In genomic region chr1:114623364-114623763, GRCh38 we compare ENCODE assay signal across 19 cellular contexts. TPM values are rescaled to one million over a fixed set of nuclear protein-coding genes. Genes with fewer than 3 reads are reported as not detected.
A peak's percentile ranks its signal among the peaks of the same experiment; 100 is the strongest.
DNase-seq lines count a peak whose midpoint lies in the region; ATAC-seq, FAIRE-seq and TF ChIP-seq lines count a peak whose summit lies in the region.
"Had no signal": no experiment of that assay in that cellular context is flagged by ENCODE, and none has a peak within 500 bp of the region (broad histone marks: within the 10 kb centered on the region; RNA-seq: fewer than 3 reads in every experiment).

No MANE protein-coding gene starts in this region.

- H3K36me3 Mint-ChIP-seq in immature natural killer cell, result peaks cover 0 to 1% (median 0%) of the 10 kb centered on the region in 3 donors

- H3K9me3 ChIP-seq in A549 (no peaks in the 10 kb centered on the region), IMR-90 (ENCODE audit: control insufficient read depth, insufficient read depth, low read length) (no peaks in the 10 kb centered on the region)
- H3K9me3 ChIP-seq: BLaER1 treated with 17β-estradiol and CSF1 and Interleukin-3, amounts not matched to agents 10 nM and 100 nM; Caco-2 had no signal

- no peaks in the 10 kb centered on the region for H4K20me1 ChIP-seq in IMR-90 (ENCODE audit: insufficient read depth, low read length)
- H4K20me1 ChIP-seq: BLaER1 treated with 17β-estradiol and CSF1 and Interleukin-3, amounts not matched to agents 10 nM and 100 nM had no signal

- no peak overlapping the region for H4K91ac ChIP-seq in IMR-90 (ENCODE audit: insufficient read depth, low read depth, low read length)

- no peaks in the 10 kb centered on the region for H3K4me1 Mint-ChIP-seq in immature natural killer cell
- H3K4me1 Mint-ChIP-seq: B cell had no signal

- no peak overlapping the region for H2AK9ac ChIP-seq in IMR-90 (replicated peaks; ENCODE audit: low read depth, low read length, poor library complexity)

- no peak overlapping the region for H3K4ac ChIP-seq in IMR-90 (ENCODE audit: low read depth, low read length)

- BruUV-seq in IMR-90 (replicated peaks; lab: Mats Ljungman, UMichigan), result no TSS peak

- H3K27ac ChIP-seq in A549, result no peak overlapping the region
- H3K27ac ChIP-seq in IMR-90 (ENCODE audit: insufficient read depth, low read length), result no peak overlapping the region
- H3K27ac ChIP-seq: BLaER1 treated with 17β-estradiol and CSF1 and Interleukin-3, amounts not matched to agents 10 nM and 100 nM; C4-2B had no signal

- no peak overlapping the region for H2BK5ac ChIP-seq in IMR-90 (ENCODE audit: low read depth, low read length, poor library complexity, severe bottlenecking)

- WGBS in A549 (ENCODE audit: missing lambda C conversion rate), result 72% methylated on average over 5 of the region's 5 CpGs
- no CpG with 5 or more reads among the region's 5 CpGs for WGBS in IMR-90 (ENCODE audit: extremely low coverage in 2 of 2, insufficient read length in 1 of 2), 2 experiments

- H3K56ac ChIP-seq in IMR-90 (ENCODE audit: extremely low read depth, insufficient read depth, low read length), result no peak overlapping the region

- no peak overlapping the region for H3K27ac Mint-ChIP-seq in immature natural killer cell
- H3K27ac Mint-ChIP-seq: B cell; CD4-positive, alpha-beta T cell; CD8-positive, alpha-beta T cell had no signal

- H3K18ac ChIP-seq in IMR-90 (ENCODE audit: low read depth, low read length), result no peak overlapping the region

- TF ChIP-seq EP300 in A549 (IDR thresholded peaks at IDR 0.05), result no peak

- no peak overlapping the region for H4K8ac ChIP-seq in IMR-90 (ENCODE audit: low read depth in 2 of 2, low read length in 2 of 2)

- H3K27me3 ChIP-seq in IMR-90 (ENCODE audit: control insufficient read depth, insufficient read depth, low read length), result no peaks in the 10 kb centered on the region
- H3K27me3 ChIP-seq: BLaER1 treated with 17β-estradiol and CSF1 and Interleukin-3, amounts not matched to agents 10 nM and 100 nM had no signal

- H2AK5ac ChIP-seq in IMR-90 (ENCODE audit: low read depth, low read length), result no peak overlapping the region

- H3K9ac ChIP-seq in IMR-90 (ENCODE audit: low read depth, low read length), result no peak overlapping the region
- H3K9ac ChIP-seq: BLaER1 treated with 17β-estradiol and CSF1 and Interleukin-3, amounts not matched to agents 10 nM and 100 nM had no signal

- H2BK120ac ChIP-seq in IMR-90 (ENCODE audit: low read depth, low read length), result no peak overlapping the region

- DNase-seq in A549 (ENCODE audit: low read depth in 1 of 2, low spot score in 1 of 2), result no peak
- DNase-seq in IMR-90, result no peak
- no peak for DNase-seq in immature natural killer cell
- DNase-seq: 8988T; AML-193; Caco-2; Calu3; CD4-positive, alpha-beta T cell; CD8-positive, alpha-beta T cell; DMS79 treated with DMSO at 0.1 percent for 48 hours; GF-D8 had no signal

- TF ChIP-seq RAD21 in A549 (conservative IDR thresholded peaks at IDR 0.05 in 1 of 2, IDR thresholded peaks at IDR 0.05 in 1 of 2), result no peak
- no peak for TF ChIP-seq RAD21 in IMR-90 (IDR thresholded peaks at IDR 0.05; ENCODE audit: low read length)

- H3K23ac ChIP-seq in IMR-90 (ENCODE audit: low read depth, low read length), result no peak overlapping the region

- POLR2A ChIA-PET in A549 (lab: Yijun Ruan, JAX), result no interaction called here
- POLR2A ChIA-PET in IMR-90 (lab: Charles Lee; ENCODE audit: unreplicated experiment), result no interaction called here

- FAIRE-seq in A549 (lab: Jason Lieb, UNC), result no peak
- FAIRE-seq: D721Med, G401.6, GM12891, GM19239 had no signal

- no peak overlapping the region for H3K4me3 Mint-ChIP-seq in immature natural killer cell
- H3K4me3 Mint-ChIP-seq: B cell; CD4-positive, alpha-beta T cell; CD8-positive, alpha-beta T cell had no signal

- H3K14ac ChIP-seq in IMR-90 (replicated peaks; ENCODE audit: low read depth, low read length), result no peak overlapping the region

- ATAC-seq in A549 (no peak), IMR-90 (ENCODE audit: low read depth) (no peak), HG02870 (IDR thresholded peaks at IDR 0.05; ENCODE audit: unreplicated experiment) (no peak)
- ATAC-seq: CD8-positive, alpha-beta T cell had no signal

- no peak overlapping the region for H2AFZ ChIP-seq in IMR-90 (replicated peaks; ENCODE audit: low read length, poor library complexity)

- dilution Hi-C loops in IMR-90 (cut with HindIII; ENCODE audit: low sequenced_read_pairs, unreplicated experiment), result no loop called here

- H3K4me3 ChIP-seq in A549, result no peak overlapping the region
- no peak overlapping the region for H3K4me3 ChIP-seq in IMR-90 (ENCODE audit: insufficient read depth, low read depth, low read length)
- H3K4me3 ChIP-seq: BLaER1 treated with 17β-estradiol and CSF1 and Interleukin-3, amounts not matched to agents 10 nM and 100 nM had no signal

- no peaks in the 10 kb centered on the region for H3K4me1 ChIP-seq in A549
- H3K4me1 ChIP-seq in IMR-90 (ENCODE audit: control insufficient read depth, insufficient read depth, low read length), result no peaks in the 10 kb centered on the region
- H3K4me1 ChIP-seq: BLaER1 treated with 17β-estradiol and CSF1 and Interleukin-3, amounts not matched to agents 10 nM and 100 nM; Caco-2 had no signal

- H3K9me3 Mint-ChIP-seq in immature natural killer cell, result no peaks in the 10 kb centered on the region
- H3K9me3 Mint-ChIP-seq: CD4-positive, alpha-beta T cell; CD8-positive, alpha-beta T cell had no signal

- TF ChIP-seq POLR2A in A549 (IDR thresholded peaks at IDR 0.05; ENCODE audit: low read length) (no peak), IMR-90 (IDR thresholded peaks at IDR 0.05; ENCODE audit: low read depth, low read length) (no peak)

- H3K9me1 ChIP-seq in IMR-90 (ENCODE audit: insufficient read depth, low read length), result no peaks in the 10 kb centered on the region

- peaks cover 0 to 6% (median 0%) of the 10 kb centered on the region in 3 donors for H3K27me3 Mint-ChIP-seq in immature natural killer cell (ENCODE audit: low read depth in 3 of 3)

- CTCF ChIA-PET in A549 (lab: Yijun Ruan, JAX) (no interaction called here), IMR-90 (lab: Yijun Ruan, JAX) (no interaction called here)

- H4K5ac ChIP-seq in IMR-90 (ENCODE audit: low read depth, low read length), result no peak overlapping the region

- no peak overlapping the region for H2BK15ac ChIP-seq in IMR-90 (ENCODE audit: low read depth, low read length)

- no peaks in the 10 kb centered on the region for H3K79me1 ChIP-seq in IMR-90 (ENCODE audit: low read depth in 1 of 2, low read length in 2 of 2)

- no peak overlapping the region for H3K4me2 ChIP-seq in A549
- no peak overlapping the region for H3K4me2 ChIP-seq in IMR-90 (ENCODE audit: low read depth, low read length)
- H3K4me2 ChIP-seq: BLaER1 treated with 17β-estradiol and CSF1 and Interleukin-3, amounts not matched to agents 10 nM and 100 nM had no signal

- no peak overlapping the region for H2BK20ac ChIP-seq in IMR-90 (ENCODE audit: low read depth, low read length)

- intact Hi-C loops in IMR-90 (cut with micrococcal nuclease), result loop anchor here (5.0 kb wide), 1 partner anchor 36 kb away; no protein-coding TSS in a partner anchor

- in situ Hi-C loops in IMR-90 (cut with MboI; ENCODE audit: low sequenced_read_pairs), result no loop called here

- no peaks in the 10 kb centered on the region for H3K36me3 ChIP-seq in IMR-90 (ENCODE audit: control insufficient read depth, insufficient read depth, low read length)
- H3K36me3 ChIP-seq: BLaER1 treated with 17β-estradiol and CSF1 and Interleukin-3, amounts not matched to agents 10 nM and 100 nM had no signal

- TF ChIP-seq CTCF in A549 (IDR thresholded peaks at IDR 0.05) (no peak), IMR-90 (conservative IDR thresholded peaks at IDR 0.05; ENCODE audit: low read depth, low read length) (no peak)

TF ChIP-seq in A549, 52 proteins besides CTCF, POLR2A, EP300 and RAD21 (continues in another document):
- TF ChIP-seq HEYL (CRISPR knock-in tag; IDR thresholded peaks at IDR 0.05), result no peak
- no peak for TF ChIP-seq MAX (IDR thresholded peaks at IDR 0.05)
- TF ChIP-seq MAFK (IDR thresholded peaks at IDR 0.05; ENCODE audit: partially characterized antibody), result peak; percentile 13
- no peak for TF ChIP-seq CBX2 (IDR thresholded peaks at IDR 0.05; ENCODE audit: borderline replicate concordance, low read depth)

TF ChIP-seq in IMR-90, 13 proteins besides CTCF, POLR2A, EP300 and RAD21:
- TF ChIP-seq MAFK (IDR thresholded peaks at IDR 0.05; ENCODE audit: low read depth, low read length) (0 out of 2 replicates have a peak, but pooled peaks have one; percentile 16), FOS (IDR thresholded peaks at IDR 0.05; ENCODE audit: low read depth, low read length) (no peak)
TF ChIP-seq in IMR-90: peak in this region for 1.

RNA-seq across cellular contexts. Expression of gene BCAS2, which starts 41.9 kb away (rescaled TPM):
- polyA plus RNA-seq in A549 (2011; rRNA removed) (34.0 and 52.5 TPM in 2 replicates), A549 (2017; fragmentation: RNase III; extraction: RNeasy Plus Mini Kit Qiagen cat#74134 plus additional on column Dnase treatment) (36.0 to 41.0 TPM (median 38.6 TPM) in 3 replicates), IMR-90 (2012; rRNA removed) (20.2 and 23.1 TPM in 2 replicates), immature natural killer cell (100 to 1,000 TPM in 1 of 3 donors, 10 to 100 TPM in 2; 91.5 to 159 (median 99.2) TPM)
- polyA plus RNA-seq in A549 (2012; cell fraction: cytosol; rRNA removed), result 12.2 and 16.2 TPM in 2 replicates
- 4.1 and 6.9 TPM in 2 replicates for polyA plus RNA-seq in A549 (2012; cell fraction: nucleus; rRNA removed)
- polyA minus RNA-seq in A549 (2011; rRNA and poly(A)+ RNA removed), result 7.5 and 8.6 TPM in 2 replicates
- 15.4 and 39.4 TPM in 2 replicates for total RNA-seq in IMR-90 (2012; rRNA removed)
- polyA plus RNA-seq in IMR-90 (2012; cell fraction: cytosol; rRNA removed), result 3.1 and 6.4 TPM in 2 replicates
- 0.85 and 4.2 TPM in 2 replicates for polyA plus RNA-seq in IMR-90 (2012; cell fraction: nucleus; rRNA removed; ENCODE audit: low replicate concordance)

RNA-seq across cellular contexts. Expression of gene DENND2C, which starts 46.5 kb away (rescaled TPM):
- polyA plus RNA-seq in A549 (2011; rRNA removed) (0.19 and 0.24 TPM in 2 replicates), A549 (2017; fragmentation: RNase III; extraction: RNeasy Plus Mini Kit Qiagen cat#74134 plus additional on column Dnase treatment) (0.16 to 0.20 TPM (median 0.18 TPM) in 3 replicates), IMR-90 (2012; rRNA removed) (0.53 and 0.58 TPM in 2 replicates), immature natural killer cell (under 1 TPM; 0.28 to 0.81 (median 0.54) TPM)
- 0.04 TPM in 2 replicates for polyA plus RNA-seq in A549 (2012; cell fraction: cytosol; rRNA removed)
- polyA plus RNA-seq in A549 (2012; cell fraction: nucleus; rRNA removed), result 0.05 and 0.06 TPM in 2 replicates
- 0.15 and 0.50 TPM in 2 replicates for polyA minus RNA-seq in A549 (2011; rRNA and poly(A)+ RNA removed)
- total RNA-seq in IMR-90 (2012; rRNA removed), result 2.2 and 3.1 TPM in 2 replicates
- 0.08 and 0.13 TPM in 2 replicates for polyA plus RNA-seq in IMR-90 (2012; cell fraction: cytosol; rRNA removed)
- 0.29 and 1.9 TPM in 2 replicates for polyA plus RNA-seq in IMR-90 (2012; cell fraction: nucleus; rRNA removed; ENCODE audit: low replicate concordance)
